23 cellular contexts compared by ENCODE assay signal in the genomic region with DNA sequence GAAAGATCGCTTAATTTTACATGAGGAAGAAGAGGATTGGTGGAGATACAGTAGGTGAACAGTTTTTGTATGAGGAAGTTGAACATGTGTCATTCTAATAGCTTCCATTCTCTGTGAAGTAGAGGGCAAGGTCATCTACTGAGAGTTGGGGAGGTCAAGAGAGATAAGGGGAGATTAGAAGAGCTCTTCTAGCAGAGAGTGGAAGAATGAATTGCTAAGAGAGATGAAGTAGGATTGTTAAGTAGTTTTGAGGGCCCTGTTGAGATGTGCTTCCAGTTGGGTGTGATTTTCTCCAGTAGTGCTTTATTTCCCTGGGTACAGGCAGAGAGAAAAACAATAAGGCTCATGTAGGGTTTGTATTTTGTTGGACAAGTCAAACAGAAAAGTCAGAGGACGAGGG.
"Had no signal": no experiment of that assay in that cellular context is flagged by ENCODE, and none has a peak within 500 bp of the region (broad histone marks: within the 10 kb centered on the region; RNA-seq: fewer than 3 reads in every experiment).

No MANE protein-coding gene starts in this region.

- H3K9me3 ChIP-seq: adrenal gland, breast epithelium, thoracic aorta, upper lobe of left lung had no signal

- H3K27me3 ChIP-seq: adrenal gland, breast epithelium, upper lobe of left lung had no signal

- H3K27ac ChIP-seq: breast epithelium, thoracic aorta, upper lobe of left lung had no signal

- H3K27me3 Mint-ChIP-seq: natural killer cell treated with Interleukin-12 subunit alpha and Interleukin-12 subunit beta and Interleukin-15 and Interleukin-18, amount 100 ng/mL, for 72 hours; stimulated activated memory B cell treated with anti-CD40 and anti-IgM and Interleukin-4, amounts not matched to agents 10 μg/mL and 1 μg/mL and 100 μg/mL, for 72 hours had no signal

- H3K4me2 ChIP-seq: smooth muscle cell had no signal

- DNase-seq: activated CD4-positive, alpha-beta T cell treated with anti-CD3 and anti-CD28 coated beads for 48 hours; activated CD8-positive, alpha-beta memory T cell treated with anti-CD3 and anti-CD28 coated beads for 24 hours; activated CD8-positive, alpha-beta memory T cell treated with anti-CD3 and anti-CD28 coated beads, Interleukin-2, amount 50 U/mL, for 48 hours; activated gamma-delta T cell treated with Interleukin-2 at 50 U/mL for 16 hours; adrenal gland; cerebellar nuclear complex; cortex of kidney; effector CD4-positive, alpha-beta T cell; hypothalamus; islet precursor cell; left colon; stimulated activated CD4-positive, alpha-beta T cell treated with anti-CD3 and anti-CD28 coated beads, Interleukin-4, amount 100 ng/mL, for 1 hour; T-helper 2 cell; upper lobe of left lung had no signal

- H3K9me3 Mint-ChIP-seq: mesothelial cell of epicardium; natural killer cell treated with Interleukin-12 subunit alpha and Interleukin-12 subunit beta and Interleukin-15 and Interleukin-18, amount 100 ng/mL, for 72 hours; stimulated activated memory B cell treated with anti-CD40 and anti-IgM and Interleukin-4, amounts not matched to agents 10 μg/mL and 1 μg/mL and 100 μg/mL, for 72 hours; WTC11 had no signal

- ATAC-seq: left colon; natural killer cell treated with Interleukin-12 subunit alpha and Interleukin-12 subunit beta and Interleukin-15 and Interleukin-18, amount 100 ng/mL, for 72 hours; sciatic nerve; stimulated activated memory B cell treated with anti-CD40 and anti-IgM and Interleukin-4, amounts not matched to agents 10 μg/mL and 1 μg/mL and 100 μg/mL, for 72 hours; WTC11 had no signal

- H3K4me3 Mint-ChIP-seq: mesothelial cell of epicardium; natural killer cell treated with Interleukin-12 subunit alpha and Interleukin-12 subunit beta and Interleukin-15 and Interleukin-18, amount 100 ng/mL, for 72 hours; stimulated activated memory B cell treated with anti-CD40 and anti-IgM and Interleukin-4, amounts not matched to agents 10 μg/mL and 1 μg/mL and 100 μg/mL, for 72 hours; WTC11 had no signal

- H3K27ac Mint-ChIP-seq: mesothelial cell of epicardium; stimulated activated memory B cell treated with anti-CD40 and anti-IgM and Interleukin-4, amounts not matched to agents 10 μg/mL and 1 μg/mL and 100 μg/mL, for 72 hours; WTC11 had no signal

- H3K36me3 ChIP-seq: adrenal gland, breast epithelium, thoracic aorta had no signal

- H3K4me3 ChIP-seq: adrenal gland, breast epithelium, lung, smooth muscle cell, thoracic aorta, upper lobe of left lung had no signal
